17 cellular contexts compared by ENCODE assay signal in genomic region chr11:60834742-60835141, GRCh38. TPM values are rescaled to one million over a fixed set of nuclear protein-coding genes. Genes with fewer than 3 reads are reported as not detected.
A peak's percentile ranks its signal among the peaks of the same experiment; 100 is the strongest.
DNase-seq lines count a peak whose midpoint lies in the region; ATAC-seq and TF ChIP-seq lines count a peak whose summit lies in the region.
"Had no signal": no experiment of that assay in that cellular context is flagged by ENCODE, and none has a peak within 500 bp of the region (broad histone marks: within the 10 kb centered on the region; RNA-seq: fewer than 3 reads in every experiment).

No MANE protein-coding gene starts in this region.

- H3K4me3 ChIP-seq in OCI-LY3 (ENCODE audit: low read length) (peak overlapping the region; percentile 8), parathyroid adenoma (ENCODE audit: low read depth, low read length) (no peak overlapping the region)
- H3K4me3 ChIP-seq: BLaER1 had no signal

- intact Hi-C loops in posterior vena cava (cut with DNase I) = loop anchor here (5.0 kb wide), 2 partner anchors 63 to 293 kb away; no protein-coding TSS in a partner anchor

- no peak for ATAC-seq in GM18505 (IDR thresholded peaks at IDR 0.05; ENCODE audit: unreplicated experiment)
- ATAC-seq: HepG2 had no signal

- H3K9ac ChIP-seq in OCI-LY3 (ENCODE audit: low read length) (peak overlapping the region; percentile 24), parathyroid adenoma (peak overlapping the region; percentile 37)
- H3K9ac ChIP-seq: BLaER1 had no signal

- H3K79me2 ChIP-seq in OCI-LY3 (ENCODE audit: low read length) (no peaks in the 10 kb centered on the region), parathyroid adenoma (no peaks in the 10 kb centered on the region)

- no peak for TF ChIP-seq POLR2A in GM18505 (IDR thresholded peaks at IDR 0.05; ENCODE audit: borderline replicate concordance, extremely low read depth, insufficient read depth, insufficient read length)

- H3K36me3 ChIP-seq in OCI-LY3 (replicated peaks; ENCODE audit: low read depth, low read length) (no peaks in the 10 kb centered on the region), parathyroid adenoma (ENCODE audit: control insufficient read depth, insufficient read depth, low read length) (peaks cover 2% of the 10 kb centered on the region)
- H3K36me3 ChIP-seq: BLaER1 had no signal

- H3K4me2 ChIP-seq in OCI-LY3 (ENCODE audit: low read length) (peak overlapping the region; percentile 52), parathyroid adenoma (ENCODE audit: low read length) (no peak overlapping the region)
- H3K4me2 ChIP-seq: BLaER1 had no signal

- peaks cover 10% of the 10 kb centered on the region for H3K27me3 ChIP-seq in OCI-LY3 (ENCODE audit: low read depth, low read length)
- H3K27me3 ChIP-seq in parathyroid adenoma (ENCODE audit: control insufficient read depth, insufficient read depth, low read length) = no peaks in the 10 kb centered on the region
- H3K27me3 ChIP-seq: BLaER1 had no signal

- DNase-seq in epithelial cell of prostate (ENCODE audit: low read depth, low spot score) (no peak), posterior vena cava (ENCODE audit: low spot score) (no peak), DMS79 (lab: John Stamatoyannopoulos, UW) (no peak)
- DNase-seq: DMS79 treated with DMSO at 0.1 percent for 48 hours, HFFc6, KBM-7, NCI-H1417, NCI-H187, NCI-H345, NCI-H524 treated with DMSO at 0.1 percent for 48 hours had no signal

- peak overlapping the region; percentile 75 for H3K27ac ChIP-seq in C4-2B
- H3K27ac ChIP-seq in OCI-LY3 (ENCODE audit: low read length) = peak overlapping the region; percentile 65
- H3K27ac ChIP-seq in epithelial cell of prostate = peak overlapping the region; percentile 73
- peak overlapping the region; percentile 100 for H3K27ac ChIP-seq in parathyroid adenoma
- H3K27ac ChIP-seq: BLaER1 had no signal

- TF ChIP-seq CTCF in C4-2B (conservative IDR thresholded peaks at IDR 0.05) (no peak), OCI-LY3 (IDR thresholded peaks at IDR 0.05; ENCODE audit: low read depth, low read length) (no peak), parathyroid adenoma (IDR thresholded peaks at IDR 0.05) (no peak)

- H3K9me3 ChIP-seq in OCI-LY3 (ENCODE audit: insufficient read depth, low read length) (no peaks in the 10 kb centered on the region), parathyroid adenoma (ENCODE audit: control insufficient read depth, low read length) (no peaks in the 10 kb centered on the region)
- H3K9me3 ChIP-seq: BLaER1 had no signal

- H4K20me1 ChIP-seq in OCI-LY3 (ENCODE audit: insufficient read depth, low read length) = no peaks in the 10 kb centered on the region
- H4K20me1 ChIP-seq: BLaER1 had no signal

- peaks cover 92% of the 10 kb centered on the region for H3K4me1 ChIP-seq in OCI-LY3 (ENCODE audit: low read length)
- peaks cover 76% of the 10 kb centered on the region for H3K4me1 ChIP-seq in parathyroid adenoma

- H2AFZ ChIP-seq in OCI-LY3 (ENCODE audit: low read depth, low read length) (no peak overlapping the region), parathyroid adenoma (no peak overlapping the region)

RNA-seq across cellular contexts. Expression of gene CCDC86, which starts 7.2 kb away (rescaled TPM):
- total RNA-seq in posterior vena cava = 10 to 100 TPM; 14.9 to 21.9 TPM

RNA-seq across cellular contexts. Expression of gene PTGDR2, which starts 21.0 kb away (rescaled TPM):
- total RNA-seq in posterior vena cava = under 1 TPM in 1 of 2 donors, not detected in 1; 0.14 TPM
- total RNA-seq: HFFc6 had no signal

RNA-seq across cellular contexts. Expression of gene ZP1, which starts 32.6 kb away (rescaled TPM):
- total RNA-seq in posterior vena cava = not detected
- total RNA-seq: A673, HepG2 had no signal

RNA-seq across cellular contexts. Expression of gene MS4A10, which starts 49.6 kb away (rescaled TPM):
- total RNA-seq in posterior vena cava = not detected
- total RNA-seq: A673, HepG2, HFFc6 had no signal
